Comparison of ENCODE assay signal across 25 cellular contexts in the genomic region with DNA sequence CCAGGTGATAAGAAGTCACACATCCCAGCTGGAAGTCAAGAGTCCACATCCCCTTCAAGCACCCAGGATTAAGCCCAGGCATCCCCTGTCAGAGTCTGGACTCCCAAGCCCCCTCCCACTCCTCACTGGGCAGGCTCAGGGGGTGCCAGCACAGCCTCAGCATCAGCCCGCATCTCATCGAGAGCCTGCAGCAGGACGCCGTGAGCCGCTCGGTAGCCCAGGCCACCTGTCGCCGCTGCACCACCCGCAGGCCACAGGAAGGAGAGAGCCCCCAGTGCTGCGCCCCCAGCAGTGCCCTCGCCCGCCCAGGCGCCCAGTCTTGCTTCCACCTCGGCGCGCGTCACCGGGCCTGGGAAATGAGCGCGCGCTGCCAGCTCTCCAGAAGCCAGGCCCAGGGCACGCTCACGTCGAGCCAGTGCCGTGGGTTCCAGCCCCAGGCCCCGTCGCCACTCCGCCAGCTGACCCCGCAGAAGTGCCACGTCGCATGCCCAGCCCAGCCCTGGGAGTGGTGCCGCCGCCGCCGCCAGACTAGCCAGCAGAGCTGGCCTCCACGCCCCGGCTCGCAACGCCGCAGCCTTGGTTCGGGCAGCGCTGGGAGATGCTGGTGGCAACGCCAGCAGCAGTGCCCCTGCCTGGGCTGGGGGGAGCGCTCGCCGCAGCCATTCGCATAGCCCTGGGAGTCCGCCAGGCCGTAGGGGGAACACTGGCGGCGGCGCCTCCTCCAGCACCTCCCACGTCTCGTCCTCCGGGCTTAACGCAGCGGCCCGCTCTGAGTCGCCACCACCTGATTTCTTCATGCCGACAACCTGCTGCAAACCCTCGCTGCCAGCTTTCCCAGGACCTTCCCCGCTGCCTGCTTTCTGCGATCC.
"Had no signal": no experiment of that assay in that cellular context is flagged by ENCODE, and none has a peak within 500 bp of the region (broad histone marks: within the 10 kb centered on the region; RNA-seq: fewer than 3 reads in every experiment).

No MANE protein-coding gene starts in this region.

- ATAC-seq: activated CD4-positive, CD25-positive, alpha-beta regulatory T cell treated with anti-CD3 and anti-CD28 coated beads, Interleukin-2, amount 50 U/mL, for 24 hours; activated CD8-positive, alpha-beta T cell treated with anti-CD3 and anti-CD28 coated beads for 36 hours; activated naive CD4-positive, alpha-beta T cell treated with anti-CD3 and anti-CD28 coated beads, Interleukin-2, amount 50 U/mL, for 72 hours; activated T-cell treated with anti-CD3 and anti-CD28 coated beads, Interleukin-2, amount 50 U/mL, for 72 hours; Panc1; SK-N-SH treated with all-trans-retinoic acid at 6 μM for 48 hours had no signal

- H3K27me3 ChIP-seq: breast epithelium, SJCRH30 had no signal

- H3K9me3 ChIP-seq: breast epithelium, SJCRH30 had no signal

- H3K27ac ChIP-seq: breast epithelium, SJCRH30 had no signal

- H3K27me3 Mint-ChIP-seq: activated CD8-positive, alpha-beta T cell treated with anti-CD3 and anti-CD28 coated beads for 36 hours had no signal

- H3K4me1 ChIP-seq: SJCRH30 had no signal

- H3K36me3 ChIP-seq: SJCRH30 had no signal

- H3K4me3 ChIP-seq: breast epithelium, SJCRH30 had no signal

- H3K4me3 Mint-ChIP-seq: activated CD8-positive, alpha-beta T cell treated with anti-CD3 and anti-CD28 coated beads for 36 hours; activated T-cell treated with anti-CD3 and anti-CD28 coated beads, Interleukin-2, amount 50 U/mL, for 72 hours; T-helper 1 cell treated with Interleukin-12 subunit alpha and Interleukin-12 subunit beta and Interleukin-4 antibody, amounts not matched to agents 30 μg/mL and 1 μg/mL, for 36 hours had no signal

- H3K9me3 Mint-ChIP-seq: activated CD8-positive, alpha-beta T cell treated with anti-CD3 and anti-CD28 coated beads for 36 hours; activated naive CD4-positive, alpha-beta T cell treated with anti-CD3 and anti-CD28 coated beads, Interleukin-2, amount 50 U/mL, for 72 hours; activated T-cell treated with anti-CD3 and anti-CD28 coated beads, Interleukin-2, amount 50 U/mL, for 72 hours; T-helper 1 cell treated with Interleukin-12 subunit alpha and Interleukin-12 subunit beta and Interleukin-4 antibody, amounts not matched to agents 30 μg/mL and 1 μg/mL, for 36 hours had no signal

- H3K27ac Mint-ChIP-seq: activated CD8-positive, alpha-beta T cell treated with anti-CD3 and anti-CD28 coated beads for 36 hours; activated T-cell treated with anti-CD3 and anti-CD28 coated beads, Interleukin-2, amount 50 U/mL, for 72 hours; T-helper 1 cell treated with Interleukin-12 subunit alpha and Interleukin-12 subunit beta and Interleukin-4 antibody, amounts not matched to agents 30 μg/mL and 1 μg/mL, for 36 hours had no signal

- DNase-seq: activated CD4-positive, alpha-beta T cell treated with anti-CD3 and anti-CD28 coated beads for 4 hours; activated CD8-positive, alpha-beta memory T cell treated with anti-CD3 and anti-CD28 coated beads, Interleukin-2, amount 50 U/mL, for 4 hours; activated CD8-positive, alpha-beta T cell treated with anti-CD3 and anti-CD28 coated beads for 36 hours; activated T-cell treated with anti-CD3 and anti-CD28 coated beads, Interleukin-2, amount 50 U/mL, for 72 hours; anterior cingulate cortex; caudate nucleus; Karpas-422; NCI-H1105 treated with DMSO at 0.1 percent for 48 hours; NCI-H1436 treated with DMSO at 0.1 percent for 48 hours; NCI-H187; NCI-H2081; NCI-H510A treated with DMSO at 0.1 percent for 48 hours; NCI-H69; NK-92 treated with Interleukin-12 subunit alpha and Interleukin-12 subunit beta, amount 100 ng/mL, for 24 hours; OCI-M1; Right ventricle myocardium superior; RPMI8226; SJCRH30; SW 1271 had no signal
